ENCODE assay signal across 26 cellular contexts in genomic region chr11:1072821-1073231, GRCh38. TPM values are rescaled to one million over a fixed set of nuclear protein-coding genes. Genes with fewer than 3 reads are reported as not detected.
DNase-seq lines count a peak whose midpoint lies in the region; ATAC-seq, FAIRE-seq and TF ChIP-seq lines count a peak whose summit lies in the region.
"Had no signal": no experiment of that assay in that cellular context is flagged by ENCODE, and none has a peak within 500 bp of the region (broad histone marks: within the 10 kb centered on the region; RNA-seq: fewer than 3 reads in every experiment).

No MANE protein-coding gene starts in this region.

- TF ChIP-seq EP300 in HepG2 (IDR thresholded peaks at IDR 0.05; ENCODE audit: low read depth in 2 of 2, low read length in 2 of 2) (no peak), HepG2 (CRISPR knock-in tag; IDR thresholded peaks at IDR 0.05; ENCODE audit: borderline replicate concordance) (no peak)

- no peak overlapping the region for H3K9ac ChIP-seq in HepG2 (ENCODE audit: insufficient read depth, low read depth, low read length)

- no peaks in the 10 kb centered on the region for H4K20me1 ChIP-seq in HepG2 (ENCODE audit: insufficient read depth, low read length)

- peaks cover 28% of the 10 kb centered on the region for H3K27me3 ChIP-seq in left ventricle myocardium inferior (ENCODE audit: low read depth)
- no peaks in the 10 kb centered on the region for H3K27me3 ChIP-seq in SJSA1 (replicated peaks)
- peaks cover 14 to 40% of the 10 kb centered on the region in 2 experiments; a peak in 4 of 5 replicates for H3K27me3 ChIP-seq in HepG2 (ENCODE audit: control insufficient read depth in 1 of 2, insufficient read depth in 2 of 2, low read length in 2 of 2)
- no peaks in the 10 kb centered on the region for H3K27me3 ChIP-seq in aorta (ENCODE audit: control insufficient read depth in 1 of 2, insufficient read depth in 2 of 2, low read length in 1 of 2)
- H3K27me3 ChIP-seq: testis, vagina had no signal

- H3K4me2 ChIP-seq in HepG2 (ENCODE audit: low read depth, low read length) = peak overlapping the region; percentile 35

- TF ChIP-seq POLR2A in HepG2 (IDR thresholded peaks at IDR 0.05; ENCODE audit: insufficient read depth in 1 of 2, low read depth in 2 of 2, low read length in 2 of 2) = no peak

- peak; percentile 57 for DNase-seq in cardiac septum (ENCODE audit: low spot score)
- no peak for DNase-seq in left ventricle myocardium inferior
- no peak for DNase-seq in SJSA1 (ENCODE audit: low read depth in 1 of 2, low spot score in 2 of 2)
- DNase-seq in HepG2 (ENCODE audit: low spot score) = no peak
- peak; percentile 17 to 31 for DNase-seq in aorta
- no peak for DNase-seq in GM13976 (ENCODE audit: low spot score)
- DNase-seq in GM10248 (ENCODE audit: extremely low spot score) = no peak
- DNase-seq: activated CD4-positive, alpha-beta T cell treated with anti-CD3 and anti-CD28 coated beads for 36 hours; effector CD4-positive, alpha-beta T cell; KG1; naive thymus-derived CD4-positive, alpha-beta T cell; NCI-H1436 treated with DMSO at 0.1 percent for 48 hours; NCI-H2107; NCI-H446 treated with DMSO at 0.1 percent for 48 hours; stimulated activated naive CD4-positive, alpha-beta T cell treated with Interleukin-2 at 50 U/mL for 16 hours had no signal

- no peaks in the 10 kb centered on the region for H3K36me3 ChIP-seq in left ventricle myocardium inferior
- no peaks in the 10 kb centered on the region for H3K36me3 ChIP-seq in SJSA1
- H3K36me3 ChIP-seq in HepG2 (replicated peaks in 1 of 2; ENCODE audit: control insufficient read depth in 1 of 2, insufficient read depth in 2 of 2, low read length in 2 of 2) = no peaks in the 10 kb centered on the region
- no peaks in the 10 kb centered on the region for H3K36me3 ChIP-seq in aorta (ENCODE audit: control insufficient read depth in 1 of 2, insufficient read depth in 2 of 2, low read length in 1 of 2)
- H3K36me3 ChIP-seq: vagina had no signal

- no peaks in the 10 kb centered on the region for H3K79me2 ChIP-seq in HepG2 (ENCODE audit: insufficient read depth, low read length)

- WGBS in HepG2 (ENCODE audit: low lambda C conversion rate) = 26% methylated on average over 7 of the region's 9 CpGs
- 80 to 91% methylated on average over 9 of the region's 9 CpGs for WGBS in aorta, 2 donors

- BruUV-seq in HepG2 (replicated peaks; lab: Mats Ljungman, UMichigan) = no TSS peak

- H3K4me1 ChIP-seq in left ventricle myocardium inferior = peaks cover 17% of the 10 kb centered on the region
- peaks cover 22% of the 10 kb centered on the region for H3K4me1 ChIP-seq in SJSA1 (replicated peaks)
- H3K4me1 ChIP-seq in HepG2 (ENCODE audit: insufficient read depth, low read length) = peaks cover 31% of the 10 kb centered on the region
- H3K4me1 ChIP-seq in aorta (ENCODE audit: control insufficient read depth in 1 of 2, insufficient read depth in 2 of 2, low read length in 2 of 2) = no peaks in the 10 kb centered on the region

- no peak overlapping the region for H3K4me3 ChIP-seq in left ventricle myocardium inferior
- no peak overlapping the region for H3K4me3 ChIP-seq in SJSA1
- peak overlapping the region in 1 of 3 experiments; percentile 22; a peak in 1 of 6 replicates for H3K4me3 ChIP-seq in HepG2 (replicated peaks in 1 of 3; ENCODE audit: insufficient read depth in 1 of 3, low read depth in 2 of 3, low read length in 3 of 3)
- no peak overlapping the region for H3K4me3 ChIP-seq in aorta (ENCODE audit: low read length in 2 of 2)
- H3K4me3 ChIP-seq: testis, vagina had no signal

- no peak for FAIRE-seq in HepG2 (lab: Jason Lieb, UNC)
- FAIRE-seq: TTC549 had no signal

- no peak for TF ChIP-seq RAD21 in HepG2 (CRISPR knock-in tag; IDR thresholded peaks at IDR 0.05)

- POLR2A ChIA-PET in HepG2 (lab: Yijun Ruan, JAX) = no interaction called here
- POLR2A ChIA-PET in GM10248 (lab: Yijun Ruan, JAX) = no interaction called here

- intact Hi-C loops in cardiac septum (cut with DNase I) = no loop called here
- intact Hi-C loops in left ventricle myocardium inferior (cut with micrococcal nuclease) = no loop called here
- intact Hi-C loops in HepG2 (cut with micrococcal nuclease; ENCODE audit: unreplicated experiment) = no loop called here
- intact Hi-C loops in aorta (cut with DNase I) = no loop called here

- TF ChIP-seq CTCF in left ventricle myocardium inferior (IDR thresholded peaks at IDR 0.05; ENCODE audit: borderline replicate concordance) (no peak), HepG2 (CRISPR knock-in tag; IDR thresholded peaks at IDR 0.05) (no peak), GM13976 (IDR thresholded peaks at IDR 0.05; ENCODE audit: borderline replicate concordance, control extremely low read depth, extremely low read depth, insufficient read depth, missing control alignments) (no peak), GM10248 (IDR thresholded peaks at IDR 0.05; ENCODE audit: control extremely low read depth, extremely low read depth, low read depth, missing control alignments) (no peak)

- no peak overlapping the region for H2AFZ ChIP-seq in HepG2 (ENCODE audit: low read length)

- ATAC-seq in HepG2 (no peak), aorta (ENCODE audit: low FRiP score) (peak; percentile 5), HG03378 (IDR thresholded peaks at IDR 0.05; ENCODE audit: unreplicated experiment) (no peak)
- ATAC-seq: activated CD4-positive, alpha-beta T cell treated with anti-CD3 and anti-CD28 coated beads for 36 hours; naive thymus-derived CD4-positive, alpha-beta T cell had no signal

- no peak overlapping the region for H3K27ac ChIP-seq in left ventricle myocardium inferior (replicated peaks)
- peak overlapping the region; percentile 20 for H3K27ac ChIP-seq in SJSA1
- H3K27ac ChIP-seq in HepG2 (ENCODE audit: extremely low read length, insufficient read depth, low read length) = no peak overlapping the region
- no peak overlapping the region for H3K27ac ChIP-seq in aorta (ENCODE audit: low read depth in 1 of 2, low read length in 2 of 2)
- H3K27ac ChIP-seq: epithelial cell of prostate, testis, vagina had no signal

- H3K9me3 ChIP-seq in left ventricle myocardium inferior (replicated peaks) = no peaks in the 10 kb centered on the region
- H3K9me3 ChIP-seq in SJSA1 (replicated peaks) = no peaks in the 10 kb centered on the region
- H3K9me3 ChIP-seq in HepG2 (ENCODE audit: low read length) = no peaks in the 10 kb centered on the region
- H3K9me3 ChIP-seq in aorta (ENCODE audit: control insufficient read depth, low read length) = no peaks in the 10 kb centered on the region
- H3K9me3 ChIP-seq: testis, vagina had no signal

- CTCF ChIA-PET in HepG2 (lab: Yijun Ruan, JAX; ENCODE audit: low intra/inter-chr PET ratio, low total read pairs) (no interaction called here), GM10248 (lab: Yijun Ruan, JAX) (no interaction called here)

- in situ Hi-C loops in HepG2 (cut with HindIII; ENCODE audit: extremely low pct_ligation_motif_present, low pct_unique_long_range_greater_than_20kb) (no loop called here), GM13976 (cut with MboI; ENCODE audit: low sequenced_read_pairs, unreplicated experiment) (no loop called here)

RNA-seq across cellular contexts. Expression of gene MUC2, which starts 1.8 kb away (rescaled TPM):
- total RNA-seq in cardiac septum = 0.03 TPM
- total RNA-seq in left ventricle myocardium inferior = 0.03 TPM
- not detected in 2 replicates for total RNA-seq in SJSA1 (2014; rRNA removed; shearing (Covaris generic))
- total RNA-seq in HepG2 (2016; rRNA removed; fragmentation: Illumina TruSeq; extraction: Trizol) = not detected in 2 replicates
- total RNA-seq in HepG2 (2016; cell fraction: cytosol; rRNA removed; fragmentation: Illumina TruSeq; extraction: Trizol; ENCODE audit: low read depth) = not detected in 2 replicates
- not detected in 2 replicates for total RNA-seq in HepG2 (2016; cell fraction: insoluble cytoplasmic fraction; rRNA removed; fragmentation: Illumina TruSeq; extraction: Trizol)
- total RNA-seq in HepG2 (2016; cell fraction: membrane; rRNA removed; fragmentation: Illumina TruSeq; extraction: Trizol) = not detected in 2 replicates
- total RNA-seq in HepG2 (2016; cell fraction: nucleus; rRNA removed; fragmentation: Illumina TruSeq; extraction: Trizol) = not detected in 2 replicates
- under 0.01 TPM in 1 of 2 replicates, not detected in the other for polyA plus RNA-seq in HepG2 (2011; rRNA removed)
- polyA plus RNA-seq in HepG2 (2011; cell fraction: cytosol; rRNA removed) = not detected in 2 replicates
- polyA plus RNA-seq in HepG2 (2011; cell fraction: nucleus; rRNA removed) = under 0.01 and 0.02 TPM in 2 replicates
- polyA plus RNA-seq in HepG2 (2012) = not detected in 2 replicates
- not detected in 2 replicates for polyA plus RNA-seq in HepG2 (2016; cell fraction: cytosol; fragmentation: Illumina TruSeq; extraction: Trizol; ENCODE audit: low read depth)
- not detected in 2 replicates for polyA plus RNA-seq in HepG2 (2016; cell fraction: insoluble cytoplasmic fraction; fragmentation: Illumina TruSeq; extraction: Trizol; ENCODE audit: low read depth)
- polyA plus RNA-seq in HepG2 (2016; cell fraction: membrane; fragmentation: Illumina TruSeq; extraction: Trizol; ENCODE audit: low read depth) = not detected in 2 replicates
- polyA plus RNA-seq in HepG2 (2016; cell fraction: nucleus; fragmentation: Illumina TruSeq; extraction: Trizol; ENCODE audit: insufficient read depth, low read depth) = not detected in 2 replicates
- polyA minus RNA-seq in HepG2 (2011; rRNA and poly(A)+ RNA removed; ENCODE audit: low replicate concordance) = 0.22 TPM in 1 of 2 replicates, not detected in the other
- polyA minus RNA-seq in HepG2 (2011; cell fraction: cytosol; rRNA and poly(A)+ RNA removed) = not detected in 2 replicates
- polyA minus RNA-seq in HepG2 (2011; cell fraction: nucleus; rRNA and poly(A)+ RNA removed) = not detected in 2 replicates
- under 1 TPM; 0.06 to 0.10 TPM for total RNA-seq in aorta
- 10 to 100 TPM in 1 of 2 donors, under 1 TPM in 1; 0.08 to 11.8 TPM for polyA plus RNA-seq in aorta
- total RNA-seq: activated CD4-positive, alpha-beta T cell treated with anti-CD3 and anti-CD28 coated beads for 36 hours; activated T-helper 1 cell treated with anti-CD3 and anti-CD28 coated beads, Interleukin-12 subunit alpha, Interleukin-12 subunit beta, Interleukin-2, Interleukin-4 antibody, amounts not matched to agents 30 ng/mL and 10 ng/mL and 1 ng/mL, durations not matched to agents 14 hours and 24 hours and 36 hours; CD4-positive, alpha-beta T cell; HT1080; naive thymus-derived CD4-positive, alpha-beta T cell; osteocyte; SK-MEL-5; vagina had no signal
- polyA plus RNA-seq: naive thymus-derived CD4-positive, alpha-beta T cell had no signal

RNA-seq across cellular contexts. Expression of gene MUC6, which starts 36.3 kb away (rescaled TPM):
- total RNA-seq in cardiac septum (not detected), left ventricle myocardium inferior (not detected), HepG2 (2016; rRNA removed; fragmentation: Illumina TruSeq; extraction: Trizol) (not detected in 2 replicates), aorta (not detected)
- total RNA-seq in SJSA1 (2014; rRNA removed; shearing (Covaris generic)) = not detected in 2 replicates
- total RNA-seq in HepG2 (2016; cell fraction: cytosol; rRNA removed; fragmentation: Illumina TruSeq; extraction: Trizol; ENCODE audit: low read depth) = not detected in 2 replicates
- total RNA-seq in HepG2 (2016; cell fraction: insoluble cytoplasmic fraction; rRNA removed; fragmentation: Illumina TruSeq; extraction: Trizol) = not detected in 2 replicates
- total RNA-seq in HepG2 (2016; cell fraction: membrane; rRNA removed; fragmentation: Illumina TruSeq; extraction: Trizol) = not detected in 2 replicates
- not detected in 2 replicates for total RNA-seq in HepG2 (2016; cell fraction: nucleus; rRNA removed; fragmentation: Illumina TruSeq; extraction: Trizol)
- polyA plus RNA-seq in HepG2 (2011; rRNA removed) (not detected in 2 replicates), aorta (under 1 TPM; under 0.01 to 0.49 TPM)
- not detected in 2 replicates for polyA plus RNA-seq in HepG2 (2011; cell fraction: cytosol; rRNA removed)
- not detected in 2 replicates for polyA plus RNA-seq in HepG2 (2011; cell fraction: nucleus; rRNA removed)
- 0.03 and 0.08 TPM in 2 replicates for polyA plus RNA-seq in HepG2 (2012)
- not detected in 2 replicates for polyA plus RNA-seq in HepG2 (2016; cell fraction: cytosol; fragmentation: Illumina TruSeq; extraction: Trizol; ENCODE audit: low read depth)
- not detected in 2 replicates for polyA plus RNA-seq in HepG2 (2016; cell fraction: insoluble cytoplasmic fraction; fragmentation: Illumina TruSeq; extraction: Trizol; ENCODE audit: low read depth)
- polyA plus RNA-seq in HepG2 (2016; cell fraction: membrane; fragmentation: Illumina TruSeq; extraction: Trizol; ENCODE audit: low read depth) = not detected in 2 replicates
- polyA plus RNA-seq in HepG2 (2016; cell fraction: nucleus; fragmentation: Illumina TruSeq; extraction: Trizol; ENCODE audit: insufficient read depth, low read depth) = not detected in 2 replicates
- polyA minus RNA-seq in HepG2 (2011; rRNA and poly(A)+ RNA removed; ENCODE audit: low replicate concordance) = not detected in 2 replicates
- not detected in 2 replicates for polyA minus RNA-seq in HepG2 (2011; cell fraction: cytosol; rRNA and poly(A)+ RNA removed)
- not detected in 2 replicates for polyA minus RNA-seq in HepG2 (2011; cell fraction: nucleus; rRNA and poly(A)+ RNA removed)
- total RNA-seq: activated CD4-positive, alpha-beta T cell treated with anti-CD3 and anti-CD28 coated beads for 36 hours; activated T-helper 1 cell treated with anti-CD3 and anti-CD28 coated beads, Interleukin-12 subunit alpha, Interleukin-12 subunit beta, Interleukin-2, Interleukin-4 antibody, amounts not matched to agents 30 ng/mL and 10 ng/mL and 1 ng/mL, durations not matched to agents 14 hours and 24 hours and 36 hours; CD4-positive, alpha-beta T cell; HT1080; left colon; naive thymus-derived CD4-positive, alpha-beta T cell; osteocyte; SK-MEL-5; vagina had no signal
- polyA plus RNA-seq: naive thymus-derived CD4-positive, alpha-beta T cell had no signal

Comparison
In these comparisons a context has a peak if more than half of its experiments do, and no peak if none do; other contexts are left out.
1. DNase-seq: peak in cardiac septum (single experiment) and aorta (2 of 2); none in left ventricle myocardium inferior (single experiment), SJSA1 (0 of 2), HepG2 (single experiment), GM13976 (single experiment) and GM10248 (single experiment).